ENCODE assay signal across 12 cellular contexts in genomic region chr11:35276396-35276795, GRCh38.
A peak's percentile ranks its signal among the peaks of the same experiment; 100 is the strongest.
DNase-seq lines count a peak whose midpoint lies in the region; ATAC-seq, FAIRE-seq and TF ChIP-seq lines count a peak whose summit lies in the region.
"Had no signal": no experiment of that assay in that cellular context is flagged by ENCODE, and none has a peak within 500 bp of the region (broad histone marks: within the 10 kb centered on the region; RNA-seq: fewer than 3 reads in every experiment).

No MANE protein-coding gene starts in this region.

- TF ChIP-seq CTCF in dorsolateral prefrontal cortex (IDR thresholded peaks at IDR 0.05 in 54 of 56, conservative IDR thresholded peaks at IDR 0.05 in 2 of 56; ENCODE audit: low read depth in 1 of 56, partially characterized antibody in 56 of 56) = no peak

- H3K4me3 ChIP-seq in dorsolateral prefrontal cortex = no peak overlapping the region
- no peak overlapping the region for H3K4me3 ChIP-seq in skin epidermis
- H3K4me3 ChIP-seq: SJSA1 had no signal

- FAIRE-seq in RCC 7860 (lab: Jason Lieb, UNC) = no peak
- FAIRE-seq: G401.6 had no signal

- DNase-seq in Daoy (ENCODE audit: low read depth) (peak; percentile 32), RCC 7860 (ENCODE audit: low spot score) (peak; percentile 23), dorsolateral prefrontal cortex (peak in 5 of 10 donors; percentile 4 to 49 (median 22)), HT-29 (ENCODE audit: low spot score) (no peak)
- DNase-seq: erythroblast, NCI-H1105 treated with DMSO at 0.1 percent for 48 hours had no signal

- intact Hi-C loops in dorsolateral prefrontal cortex (cut with DNase I) = no loop called here

- peak overlapping the region in 43 of 59 donors; percentile 7 to 89 (median 66) for H3K27ac ChIP-seq in dorsolateral prefrontal cortex
- H3K27ac ChIP-seq in skin epidermis = peak overlapping the region in 18 of 21 experiments; percentile 31 to 85 (median 73)
- H3K27ac ChIP-seq: SJSA1 had no signal

- H3K27me3 ChIP-seq in dorsolateral prefrontal cortex = no peaks in the 10 kb centered on the region
- H3K27me3 ChIP-seq: SJSA1 had no signal

- ATAC-seq in HG02884 (IDR thresholded peaks at IDR 0.05; ENCODE audit: unreplicated experiment) (no peak), GM21423 (IDR thresholded peaks at IDR 0.05; ENCODE audit: unreplicated experiment) (no peak), HG03139 (IDR thresholded peaks at IDR 0.05; ENCODE audit: unreplicated experiment) (no peak)
